Comparison of ENCODE assay signal across 1 cellular context in the genomic region with DNA sequence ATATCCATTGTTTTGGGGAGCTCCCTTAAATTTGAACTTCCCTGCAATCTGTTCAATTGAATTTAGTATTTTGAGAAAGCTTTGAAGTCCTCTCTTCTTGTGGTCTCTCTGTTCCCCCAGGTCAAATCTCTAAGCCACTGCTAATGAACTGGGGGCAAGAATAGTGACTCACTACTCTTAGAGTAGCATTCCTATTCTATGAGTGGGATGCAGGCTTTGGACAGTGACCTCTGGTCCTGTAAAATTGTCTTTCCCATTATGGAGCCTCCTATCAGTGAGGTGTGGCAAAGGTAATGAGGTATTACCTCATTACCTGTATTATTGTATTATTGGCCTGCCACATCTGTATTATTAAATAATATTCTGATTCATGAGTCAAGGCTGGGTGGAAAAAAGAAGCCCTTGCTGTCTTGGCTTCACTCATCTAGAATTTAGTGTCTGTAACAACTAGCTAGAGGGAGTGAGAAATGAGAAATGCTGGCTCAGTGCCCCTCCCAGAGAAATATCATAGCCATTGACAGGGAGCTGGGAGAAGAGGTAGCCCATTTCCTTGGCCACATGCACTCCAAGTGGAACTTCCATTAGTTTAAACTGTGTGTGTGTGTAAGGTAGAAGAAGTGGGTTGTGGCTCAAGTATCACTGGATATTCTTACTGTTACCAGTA.
TF ChIP-seq lines count a peak whose summit lies in the region.

No MANE protein-coding gene starts in this region.

TF ChIP-seq in HCT116, 20 proteins besides CTCF, POLR2A, EP300 and RAD21 (continued from another document):
- TF ChIP-seq, protein P1, sequence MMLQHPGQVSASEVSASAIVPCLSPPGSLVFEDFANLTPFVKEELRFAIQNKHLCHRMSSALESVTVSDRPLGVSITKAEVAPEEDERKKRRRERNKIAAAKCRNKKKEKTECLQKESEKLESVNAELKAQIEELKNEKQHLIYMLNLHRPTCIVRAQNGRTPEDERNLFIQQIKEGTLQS (IDR thresholded peaks at IDR 0.05): no peak
- TF ChIP-seq SRF (IDR thresholded peaks at IDR 0.05; ENCODE audit: low read depth) (peak; percentile 58), ZNF274 (IDR thresholded peaks at IDR 0.05; ENCODE audit: low read depth, low read length) (no peak), JUND (IDR thresholded peaks at IDR 0.05) (peak; percentile 92), SIN3A (IDR thresholded peaks at IDR 0.05; ENCODE audit: low read depth) (no peak)
